ENCODE assay signal across 1 cellular context in genomic region chr2:198106621-198107020, GRCh38.
TF ChIP-seq lines count a peak whose summit lies in the region.

No MANE protein-coding gene starts in this region.

TF ChIP-seq in HepG2, 621 proteins besides CTCF, POLR2A, EP300 and RAD21 (continued from another document):
- TF ChIP-seq, protein P1, sequence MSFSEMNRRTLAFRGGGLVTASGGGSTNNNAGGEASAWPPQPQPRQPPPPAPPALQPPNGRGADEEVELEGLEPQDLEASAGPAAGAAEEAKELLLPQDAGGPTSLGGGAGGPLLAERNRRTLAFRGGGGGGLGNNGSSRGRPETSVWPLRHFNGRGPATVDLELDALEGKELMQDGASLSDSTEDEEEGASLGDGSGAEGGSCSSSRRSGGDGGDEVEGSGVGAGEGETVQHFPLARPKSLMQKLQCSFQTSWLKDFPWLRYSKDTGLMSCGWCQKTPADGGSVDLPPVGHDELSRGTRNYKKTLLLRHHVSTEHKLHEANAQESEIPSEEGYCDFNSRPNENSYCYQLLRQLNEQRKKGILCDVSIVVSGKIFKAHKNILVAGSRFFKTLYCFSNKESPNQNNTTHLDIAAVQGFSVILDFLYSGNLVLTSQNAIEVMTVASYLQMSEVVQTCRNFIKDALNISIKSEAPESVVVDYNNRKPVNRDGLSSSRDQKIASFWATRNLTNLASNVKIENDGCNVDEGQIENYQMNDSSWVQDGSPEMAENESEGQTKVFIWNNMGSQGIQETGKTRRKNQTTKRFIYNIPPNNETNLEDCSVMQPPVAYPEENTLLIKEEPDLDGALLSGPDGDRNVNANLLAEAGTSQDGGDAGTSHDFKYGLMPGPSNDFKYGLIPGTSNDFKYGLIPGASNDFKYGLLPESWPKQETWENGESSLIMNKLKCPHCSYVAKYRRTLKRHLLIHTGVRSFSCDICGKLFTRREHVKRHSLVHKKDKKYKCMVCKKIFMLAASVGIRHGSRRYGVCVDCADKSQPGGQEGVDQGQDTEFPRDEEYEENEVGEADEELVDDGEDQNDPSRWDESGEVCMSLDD (CRISPR knock-in tag; IDR thresholded peaks at IDR 0.05; ENCODE audit: borderline replicate concordance), result no peak
- TF ChIP-seq SAFB2 (CRISPR knock-in tag; IDR thresholded peaks at IDR 0.05; ENCODE audit: borderline replicate concordance, low read depth) (no peak), PAX8 (CRISPR knock-in tag; IDR thresholded peaks at IDR 0.05; ENCODE audit: borderline replicate concordance) (no peak), CENPT (CRISPR knock-in tag; IDR thresholded peaks at IDR 0.05; ENCODE audit: low read depth) (no peak)
TF ChIP-seq in HepG2: peak in this region for 0.
